ENCODE assay signal across 18 cellular contexts in the genomic region with DNA sequence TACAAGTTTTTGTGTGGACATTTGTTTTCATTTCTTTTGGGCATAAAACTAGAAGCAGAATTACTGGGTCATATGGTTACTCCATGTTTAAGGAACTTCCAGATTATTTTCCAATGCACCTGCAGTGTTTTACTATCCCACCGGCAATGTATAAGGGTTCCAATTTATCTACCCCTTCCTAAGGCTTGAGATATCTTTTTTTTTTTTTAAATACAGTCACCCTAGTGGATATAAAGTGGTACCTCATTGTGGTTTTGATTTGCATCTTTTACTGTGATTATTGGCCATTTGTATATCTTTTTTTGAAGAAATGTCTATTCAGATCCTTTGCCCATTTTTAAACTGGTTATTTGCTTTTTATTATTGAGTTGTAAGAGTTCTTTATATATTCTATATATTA. TPM values are rescaled to one million over a fixed set of nuclear protein-coding genes. Genes with fewer than 3 reads are reported as not detected.
DNase-seq lines count a peak whose midpoint lies in the region; TF ChIP-seq lines count a peak whose summit lies in the region.
"Had no signal": no experiment of that assay in that cellular context is flagged by ENCODE, and none has a peak within 500 bp of the region (broad histone marks: within the 10 kb centered on the region; RNA-seq: fewer than 3 reads in every experiment).

No MANE protein-coding gene starts in this region.

- no peaks in the 10 kb centered on the region for H3K4me1 ChIP-seq in endodermal cell (ENCODE audit: control insufficient read depth, insufficient read depth, low read length)
- H3K4me1 ChIP-seq: BLaER1 had no signal

- no peaks in the 10 kb centered on the region for H3K9me3 ChIP-seq in endodermal cell (ENCODE audit: control insufficient read depth, low read length)
- H3K9me3 ChIP-seq: BLaER1 had no signal

- no peak for DNase-seq in endodermal cell
- no peak for DNase-seq in glutamatergic neuron
- no peak for DNase-seq in type B pancreatic cell (ENCODE audit: extremely low spot score, unreplicated experiment)
- no peak for DNase-seq in NCI-H524 (lab: John Stamatoyannopoulos, UW)
- DNase-seq in Ammon's horn (ENCODE audit: low spot score): no peak
- DNase-seq in central memory CD4-positive, alpha-beta T cell: no peak
- DNase-seq: CD4-positive, alpha-beta T cell; CD8-positive, alpha-beta memory T cell; DMS 273 treated with DMSO at 0.1 percent for 48 hours; DMS79; EL; GDM1; H9 had no signal

- no peak overlapping the region for H3K27ac ChIP-seq in endodermal cell (ENCODE audit: low read depth, low read length)
- H3K27ac ChIP-seq: BLaER1 had no signal

- TF ChIP-seq CTCF in endodermal cell (conservative IDR thresholded peaks at IDR 0.05): peak; percentile 26
- TF ChIP-seq CTCF in glutamatergic neuron (IDR thresholded peaks at IDR 0.05; ENCODE audit: partially characterized antibody, unreplicated experiment): peak; percentile 30
- TF ChIP-seq CTCF in type B pancreatic cell (conservative IDR thresholded peaks at IDR 0.05): peak; percentile 53

- H3K27me3 ChIP-seq in endodermal cell (ENCODE audit: control insufficient read depth, insufficient read depth, low read length, poor library complexity, severe bottlenecking): no peaks in the 10 kb centered on the region
- H3K27me3 ChIP-seq: BLaER1 had no signal

- WGBS in endodermal cell (ENCODE audit: insufficient coverage in 1 of 2, insufficient read length in 1 of 2), 2 experiments: 83% methylated on average over 1 of the region's 1 CpG; no CpG with 5 or more reads in 1 of the 2 experiments

- H3K4me3 Mint-ChIP-seq in endodermal cell (no peak overlapping the region), glutamatergic neuron (ENCODE audit: unreplicated experiment) (no peak overlapping the region), type B pancreatic cell (no peak overlapping the region)
- H3K4me3 Mint-ChIP-seq: B cell; CD14-positive monocyte; CD4-positive, alpha-beta T cell; CD8-positive, alpha-beta memory T cell; GM23338; H9 had no signal

- peaks cover 37% of the 10 kb centered on the region for H3K36me3 Mint-ChIP-seq in endodermal cell (ENCODE audit: low read depth)
- no peaks in the 10 kb centered on the region for H3K36me3 Mint-ChIP-seq in glutamatergic neuron (ENCODE audit: unreplicated experiment)
- peaks cover 31% of the 10 kb centered on the region for H3K36me3 Mint-ChIP-seq in type B pancreatic cell

- H3K9ac ChIP-seq in endodermal cell (ENCODE audit: extremely low read depth, low read length, poor library complexity, severe bottlenecking): no peak overlapping the region
- H3K9ac ChIP-seq: BLaER1 had no signal

- H3K9me3 Mint-ChIP-seq in endodermal cell (no peaks in the 10 kb centered on the region), glutamatergic neuron (ENCODE audit: unreplicated experiment) (no peaks in the 10 kb centered on the region), type B pancreatic cell (no peaks in the 10 kb centered on the region)
- H3K9me3 Mint-ChIP-seq: CD14-positive monocyte; CD4-positive, alpha-beta T cell; CD8-positive, alpha-beta memory T cell; GM23338; H9 had no signal

- H3K36me3 ChIP-seq in endodermal cell (ENCODE audit: control insufficient read depth, insufficient read depth, low read length): peaks cover 9% of the 10 kb centered on the region

- no peak overlapping the region for H3K4me3 ChIP-seq in endodermal cell (ENCODE audit: low read length)
- H3K4me3 ChIP-seq: BLaER1, GM23338 had no signal

- H3K4me1 Mint-ChIP-seq in endodermal cell (no peaks in the 10 kb centered on the region), glutamatergic neuron (ENCODE audit: low read depth, unreplicated experiment) (no peaks in the 10 kb centered on the region), type B pancreatic cell (ENCODE audit: unreplicated experiment) (no peaks in the 10 kb centered on the region)
- H3K4me1 Mint-ChIP-seq: B cell, CD14-positive monocyte had no signal

- H3K27ac Mint-ChIP-seq in endodermal cell (no peak overlapping the region), glutamatergic neuron (ENCODE audit: unreplicated experiment) (no peak overlapping the region), type B pancreatic cell (no peak overlapping the region)
- H3K27ac Mint-ChIP-seq: B cell; CD14-positive monocyte; CD4-positive, alpha-beta T cell; GM23338; H9 had no signal

- no peaks in the 10 kb centered on the region for H3K27me3 Mint-ChIP-seq in endodermal cell (ENCODE audit: insufficient read depth)
- no peaks in the 10 kb centered on the region for H3K27me3 Mint-ChIP-seq in glutamatergic neuron (ENCODE audit: unreplicated experiment)
- H3K27me3 Mint-ChIP-seq in type B pancreatic cell: no peaks in the 10 kb centered on the region
- H3K27me3 Mint-ChIP-seq: B cell; CD4-positive, alpha-beta T cell; CD8-positive, alpha-beta memory T cell had no signal

RNA-seq across cellular contexts. Expression of a gene that starts 34.6 kb away (rescaled TPM):
- total RNA-seq in endodermal cell (1 to 10 TPM; 1.9 to 3.5 TPM), glutamatergic neuron (ENCODE audit: unreplicated experiment) (7.6 TPM), type B pancreatic cell (ENCODE audit: low replicate concordance) (2.4 and 3.7 TPM in 2 replicates)
- 0.61 TPM for polyA plus RNA-seq in endodermal cell (2013, experiment 1 of 2)
- polyA plus RNA-seq in endodermal cell (2013, experiment 2 of 2): 1.1 TPM
- total RNA-seq: H4 had no signal
- polyA plus RNA-seq: CD14-positive monocyte had no signal
